1 cellular context compared by ENCODE assay signal in the genomic region with DNA sequence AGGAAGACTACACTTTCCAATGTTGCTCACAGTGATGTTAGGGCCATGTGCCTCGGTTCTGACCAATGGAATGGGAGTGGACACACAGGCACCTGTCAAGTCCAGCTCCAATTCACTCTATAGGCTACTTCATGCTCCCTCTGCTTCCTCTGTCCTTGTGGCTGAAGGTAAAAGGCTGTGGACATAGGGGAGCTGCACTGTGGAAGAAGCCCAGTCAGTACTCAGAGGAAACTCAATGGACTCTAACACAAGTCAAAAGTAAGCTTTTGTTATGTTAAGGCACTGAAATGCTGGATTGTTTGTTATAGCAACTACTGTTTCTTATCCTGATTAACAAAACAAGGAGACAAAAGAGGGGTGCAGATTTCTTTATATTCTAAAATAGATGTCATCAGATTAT.
TF ChIP-seq lines count a peak whose summit lies in the region.

No MANE protein-coding gene starts in this region.

TF ChIP-seq in H1, 55 proteins besides CTCF, POLR2A, EP300 and RAD21:
- TF ChIP-seq BCL11A (IDR thresholded peaks at IDR 0.05; ENCODE audit: low read depth in 2 of 2, low read length in 2 of 2) = no peak
- no peak for TF ChIP-seq RXRA (IDR thresholded peaks at IDR 0.05; ENCODE audit: insufficient read depth, low read depth, low read length)
- no peak for TF ChIP-seq SIN3A (conservative IDR thresholded peaks at IDR 0.05 in 1 of 2, IDR thresholded peaks at IDR 0.05 in 1 of 2; ENCODE audit: low read depth in 1 of 2, low read length in 2 of 2)
- TF ChIP-seq, protein P1, sequence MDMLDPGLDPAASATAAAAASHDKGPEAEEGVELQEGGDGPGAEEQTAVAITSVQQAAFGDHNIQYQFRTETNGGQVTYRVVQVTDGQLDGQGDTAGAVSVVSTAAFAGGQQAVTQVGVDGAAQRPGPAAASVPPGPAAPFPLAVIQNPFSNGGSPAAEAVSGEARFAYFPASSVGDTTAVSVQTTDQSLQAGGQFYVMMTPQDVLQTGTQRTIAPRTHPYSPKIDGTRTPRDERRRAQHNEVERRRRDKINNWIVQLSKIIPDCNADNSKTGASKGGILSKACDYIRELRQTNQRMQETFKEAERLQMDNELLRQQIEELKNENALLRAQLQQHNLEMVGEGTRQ (IDR thresholded peaks at IDR 0.05; ENCODE audit: low read length) = no peak
- TF ChIP-seq, protein P2, sequence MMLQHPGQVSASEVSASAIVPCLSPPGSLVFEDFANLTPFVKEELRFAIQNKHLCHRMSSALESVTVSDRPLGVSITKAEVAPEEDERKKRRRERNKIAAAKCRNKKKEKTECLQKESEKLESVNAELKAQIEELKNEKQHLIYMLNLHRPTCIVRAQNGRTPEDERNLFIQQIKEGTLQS (IDR thresholded peaks at IDR 0.05; ENCODE audit: insufficient read depth, low read depth, low read length) = no peak
- no peak for TF ChIP-seq YY1 (IDR thresholded peaks at IDR 0.05; ENCODE audit: low read depth, low read length)
- no peak for TF ChIP-seq SIRT6 (IDR thresholded peaks at IDR 0.05; ENCODE audit: low read length)
- no peak for TF ChIP-seq TEAD4 (IDR thresholded peaks at IDR 0.05; ENCODE audit: low read depth, low read length)
- TF ChIP-seq HDAC2 (IDR thresholded peaks at IDR 0.05; ENCODE audit: borderline replicate concordance in 1 of 2, low read depth in 2 of 2, low read length in 2 of 2) = no peak
- no peak for TF ChIP-seq CREB1 (IDR thresholded peaks at IDR 0.05)
- no peak for TF ChIP-seq ZNF274 (IDR thresholded peaks at IDR 0.05; ENCODE audit: borderline replicate concordance, extremely low read depth, low read length)
- TF ChIP-seq ASH2L (IDR thresholded peaks at IDR 0.05; ENCODE audit: low read length) = no peak
- no peak for TF ChIP-seq POU5F1 (IDR thresholded peaks at IDR 0.05; ENCODE audit: low read depth, low read length)
- no peak for TF ChIP-seq CHD1 (IDR thresholded peaks at IDR 0.05; ENCODE audit: low read depth, low read length)
- no peak for TF ChIP-seq MAFK (IDR thresholded peaks at IDR 0.05; ENCODE audit: low read depth, low read length)
- TF ChIP-seq TCF12 (IDR thresholded peaks at IDR 0.05; ENCODE audit: low read depth, low read length) = no peak
